32 cellular contexts compared by ENCODE assay signal in the genomic region with DNA sequence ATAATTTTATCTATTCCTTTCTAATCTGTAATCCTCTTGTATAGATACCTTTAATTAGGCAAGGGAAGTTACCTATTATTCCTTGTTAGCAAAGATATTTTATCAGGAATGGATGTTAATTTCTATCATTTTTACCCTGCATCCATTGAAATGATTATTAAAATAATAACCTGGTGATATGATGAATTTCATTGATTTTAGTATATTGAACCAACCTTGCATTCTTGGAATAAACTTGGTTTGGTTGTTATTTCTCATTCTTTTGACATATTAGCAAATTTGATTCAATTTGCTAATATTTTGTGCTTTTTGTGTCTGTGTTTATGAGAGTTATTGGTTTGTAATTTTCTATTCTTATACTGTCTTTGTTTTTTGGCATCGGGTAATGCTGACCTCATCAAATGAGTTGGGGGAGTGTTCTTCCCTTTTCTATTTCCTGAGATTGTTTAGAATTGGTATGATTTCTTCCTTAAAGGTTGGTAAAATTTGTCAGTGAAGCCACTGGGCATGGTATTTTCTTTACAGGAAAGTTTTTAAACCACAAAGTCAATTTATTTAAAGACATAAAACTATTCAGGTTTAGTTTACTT.
"Had no signal": no experiment of that assay in that cellular context is flagged by ENCODE, and none has a peak within 500 bp of the region (broad histone marks: within the 10 kb centered on the region; RNA-seq: fewer than 3 reads in every experiment).

No MANE protein-coding gene starts in this region.

- H3K4me3 ChIP-seq: coronary artery, dorsolateral prefrontal cortex, esophagus muscularis mucosa, gastrocnemius medialis, heart left ventricle had no signal

- H3K27me3 Mint-ChIP-seq: activated CD4-positive, alpha-beta memory T cell treated with anti-CD3 and anti-CD28 coated beads for 36 hours; activated CD4-positive, alpha-beta T cell treated with anti-CD3 and anti-CD28 coated beads, Interleukin-2, amount 10 ng/mL, durations not matched to agents 24 days and 14 days; activated naive CD4-positive, alpha-beta T cell treated with anti-CD3 and anti-CD28 coated beads, Interleukin-2, amount 10 ng/mL, durations not matched to agents 7 days and 5 days; activated naive CD8-positive, alpha-beta T cell treated with anti-CD3 and anti-CD28 coated beads, Interleukin-2, amount 10 ng/mL, durations not matched to agents 7 days and 5 days; activated T-cell treated with anti-CD3 and anti-CD28 coated beads, Interleukin-2, amount 50 U/mL, for 24 hours; central memory CD8-positive, alpha-beta T cell; dendritic cell treated with granulocyte-macrophage colony-stimulating factor and Interleukin-4, amounts not matched to agents 40 ng/mL and 50 ng/mL, for 4 days had no signal

- H3K27ac Mint-ChIP-seq: activated CD4-positive, alpha-beta memory T cell treated with anti-CD3 and anti-CD28 coated beads for 36 hours; activated CD4-positive, alpha-beta T cell treated with anti-CD3 and anti-CD28 coated beads for 36 hours; activated CD4-positive, alpha-beta T cell treated with anti-CD3 and anti-CD28 coated beads, Interleukin-2, amount 10 ng/mL, durations not matched to agents 24 days and 14 days; activated CD8-positive, alpha-beta T cell treated with anti-CD3 and anti-CD28 coated beads, Interleukin-2, amount 10 ng/mL, durations not matched to agents 7 days and 5 days; activated naive CD4-positive, alpha-beta T cell treated with anti-CD3 and anti-CD28 coated beads, Interleukin-2, amount 10 ng/mL, durations not matched to agents 7 days and 5 days; activated naive CD4-positive, alpha-beta T cell treated with anti-CD3 and anti-CD28 coated beads, Interleukin-2, amount 50 U/mL, for 72 hours; activated naive CD8-positive, alpha-beta T cell treated with anti-CD3 and anti-CD28 coated beads, Interleukin-2, amount 10 ng/mL, durations not matched to agents 7 days and 5 days; activated T-cell treated with anti-CD3 and anti-CD28 coated beads, Interleukin-2, amount 50 U/mL, for 24 hours; activated T-cell treated with anti-CD3 and anti-CD28 coated beads, Interleukin-2, amount 50 U/mL, for 72 hours; dendritic cell treated with granulocyte-macrophage colony-stimulating factor and Interleukin-4, amounts not matched to agents 40 ng/mL and 50 ng/mL, for 4 days had no signal

- H3K36me3 ChIP-seq: brain microvascular endothelial cell, esophagus muscularis mucosa, gastrocnemius medialis, heart left ventricle had no signal

- H3K4me1 Mint-ChIP-seq: activated CD4-positive, alpha-beta T cell treated with anti-CD3 and anti-CD28 coated beads for 36 hours; activated CD4-positive, alpha-beta T cell treated with anti-CD3 and anti-CD28 coated beads, Interleukin-2, amount 10 ng/mL, durations not matched to agents 24 days and 14 days; activated naive CD4-positive, alpha-beta T cell treated with anti-CD3 and anti-CD28 coated beads, Interleukin-2, amount 10 ng/mL, durations not matched to agents 7 days and 5 days; activated naive CD8-positive, alpha-beta T cell treated with anti-CD3 and anti-CD28 coated beads, Interleukin-2, amount 10 ng/mL, durations not matched to agents 7 days and 5 days; central memory CD8-positive, alpha-beta T cell had no signal

- H3K4me1 ChIP-seq: esophagus muscularis mucosa, foreskin keratinocyte, gastrocnemius medialis, heart left ventricle had no signal

- ATAC-seq: activated CD4-positive, alpha-beta T cell treated with anti-CD3 and anti-CD28 coated beads for 36 hours; activated CD8-positive, alpha-beta T cell treated with anti-CD3 and anti-CD28 coated beads, Interleukin-2, amount 10 ng/mL, durations not matched to agents 7 days and 5 days; activated naive CD4-positive, alpha-beta T cell treated with anti-CD3 and anti-CD28 coated beads, Interleukin-2, amount 50 U/mL, for 72 hours; activated T-cell treated with anti-CD3 and anti-CD28 coated beads, Interleukin-2, amount 50 U/mL, for 72 hours; foreskin keratinocyte; gastrocnemius medialis; heart left ventricle had no signal

- H3K27me3 ChIP-seq: brain microvascular endothelial cell, esophagus muscularis mucosa, foreskin keratinocyte, gastrocnemius medialis, heart left ventricle had no signal

- H3K27ac ChIP-seq: brain microvascular endothelial cell, coronary artery, dorsolateral prefrontal cortex, esophagus muscularis mucosa, foreskin keratinocyte, gastrocnemius medialis, heart left ventricle had no signal

- H3K9me3 ChIP-seq: gastrocnemius medialis had no signal

- FAIRE-seq: astrocyte, bronchial epithelial cell had no signal

- DNase-seq: activated CD4-positive, alpha-beta memory T cell treated with anti-CD3 and anti-CD28 coated beads for 36 hours; activated CD4-positive, alpha-beta T cell treated with anti-CD3 and anti-CD28 coated beads for 36 hours; activated CD4-positive, alpha-beta T cell treated with anti-CD3 and anti-CD28 coated beads, Interleukin-2, amount 10 ng/mL, durations not matched to agents 24 days and 14 days; activated CD4-positive, CD25-positive, alpha-beta regulatory T cell; activated CD4-positive, CD25-positive, alpha-beta regulatory T cell treated with anti-CD3 and anti-CD28 coated beads, Interleukin-2, amount 50 U/mL, for 72 hours; activated CD8-positive, alpha-beta memory T cell treated with anti-CD3 and anti-CD28 coated beads, Interleukin-2, amount 50 U/mL, for 48 hours; activated CD8-positive, alpha-beta T cell treated with anti-CD3 and anti-CD28 coated beads, Interleukin-2, amount 10 ng/mL, durations not matched to agents 7 days and 5 days; activated gamma-delta T cell; activated naive CD4-positive, alpha-beta T cell; activated naive CD4-positive, alpha-beta T cell treated with anti-CD3 and anti-CD28 coated beads, Interleukin-2, amount 10 ng/mL, durations not matched to agents 7 days and 5 days; activated naive CD8-positive, alpha-beta T cell treated with anti-CD3 and anti-CD28 coated beads, Interleukin-2, amount 10 ng/mL, durations not matched to agents 7 days and 5 days; activated T-cell treated with anti-CD3 and anti-CD28 coated beads for 4 hours; activated T-cell treated with anti-CD3 and anti-CD28 coated beads, Interleukin-2, amount 50 U/mL, for 24 hours; activated T-cell treated with anti-CD3 and anti-CD28 coated beads, Interleukin-2, amount 50 U/mL, for 72 hours; amniotic stem cell; anterior cingulate cortex; brain microvascular endothelial cell; dorsolateral prefrontal cortex; effector memory CD4-positive, alpha-beta T cell; erythroblast; foreskin keratinocyte; gastrocnemius medialis; glutamatergic neuron; heart left ventricle; T-helper 2 cell had no signal

- H3K4me3 Mint-ChIP-seq: activated CD4-positive, alpha-beta memory T cell treated with anti-CD3 and anti-CD28 coated beads for 36 hours; activated CD4-positive, alpha-beta T cell treated with anti-CD3 and anti-CD28 coated beads for 36 hours; activated CD4-positive, alpha-beta T cell treated with anti-CD3 and anti-CD28 coated beads, Interleukin-2, amount 10 ng/mL, durations not matched to agents 24 days and 14 days; activated CD8-positive, alpha-beta T cell treated with anti-CD3 and anti-CD28 coated beads, Interleukin-2, amount 10 ng/mL, durations not matched to agents 7 days and 5 days; activated naive CD4-positive, alpha-beta T cell treated with anti-CD3 and anti-CD28 coated beads, Interleukin-2, amount 10 ng/mL, durations not matched to agents 7 days and 5 days; activated naive CD8-positive, alpha-beta T cell treated with anti-CD3 and anti-CD28 coated beads, Interleukin-2, amount 10 ng/mL, durations not matched to agents 7 days and 5 days; activated T-cell treated with anti-CD3 and anti-CD28 coated beads, Interleukin-2, amount 50 U/mL, for 24 hours; activated T-cell treated with anti-CD3 and anti-CD28 coated beads, Interleukin-2, amount 50 U/mL, for 72 hours; central memory CD8-positive, alpha-beta T cell; dendritic cell treated with granulocyte-macrophage colony-stimulating factor and Interleukin-4, amounts not matched to agents 40 ng/mL and 50 ng/mL, for 4 days had no signal
